1 cellular context compared by ENCODE assay signal in genomic region chr12:128914908-128915563, GRCh38.
A peak's percentile ranks its signal among the peaks of the same experiment; 100 is the strongest.
TF ChIP-seq lines count a peak whose summit lies in the region.

No MANE protein-coding gene starts in this region.

TF ChIP-seq in GM12878, 131 proteins besides CTCF, POLR2A, EP300 and RAD21 (continued from another document):
- TF ChIP-seq, protein P1, sequence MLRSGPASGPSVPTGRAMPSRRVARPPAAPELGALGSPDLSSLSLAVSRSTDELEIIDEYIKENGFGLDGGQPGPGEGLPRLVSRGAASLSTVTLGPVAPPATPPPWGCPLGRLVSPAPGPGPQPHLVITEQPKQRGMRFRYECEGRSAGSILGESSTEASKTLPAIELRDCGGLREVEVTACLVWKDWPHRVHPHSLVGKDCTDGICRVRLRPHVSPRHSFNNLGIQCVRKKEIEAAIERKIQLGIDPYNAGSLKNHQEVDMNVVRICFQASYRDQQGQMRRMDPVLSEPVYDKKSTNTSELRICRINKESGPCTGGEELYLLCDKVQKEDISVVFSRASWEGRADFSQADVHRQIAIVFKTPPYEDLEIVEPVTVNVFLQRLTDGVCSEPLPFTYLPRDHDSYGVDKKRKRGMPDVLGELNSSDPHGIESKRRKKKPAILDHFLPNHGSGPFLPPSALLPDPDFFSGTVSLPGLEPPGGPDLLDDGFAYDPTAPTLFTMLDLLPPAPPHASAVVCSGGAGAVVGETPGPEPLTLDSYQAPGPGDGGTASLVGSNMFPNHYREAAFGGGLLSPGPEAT (IDR thresholded peaks at IDR 0.05; ENCODE audit: low read depth), result peak; percentile 95
- peak; percentile 16; the same call in 1 of the 2 replicates for TF ChIP-seq SMC3 (IDR thresholded peaks at IDR 0.05; ENCODE audit: borderline replicate concordance, low read length)
- TF ChIP-seq MEF2A (IDR thresholded peaks at IDR 0.05; ENCODE audit: insufficient read depth, low read depth, low read length), result peak; percentile 61
- TF ChIP-seq NFXL1 (IDR thresholded peaks at IDR 0.05; ENCODE audit: borderline replicate concordance), result no peak
- TF ChIP-seq RELA (IDR thresholded peaks at IDR 0.05; ENCODE audit: borderline replicate concordance, partially characterized antibody), result no peak
- TF ChIP-seq ZNF24 (IDR thresholded peaks at IDR 0.05), result peak; percentile 94
- TF ChIP-seq SMAD1 (IDR thresholded peaks at IDR 0.05; ENCODE audit: low read depth, partially characterized antibody), result no peak
- TF ChIP-seq SUZ12 (IDR thresholded peaks at IDR 0.05; ENCODE audit: unreplicated experiment), result no peak
- no peak for TF ChIP-seq NR2C2 (IDR thresholded peaks at IDR 0.05; ENCODE audit: borderline replicate concordance, control insufficient read depth, insufficient read length, low read depth)
- TF ChIP-seq USF1 (IDR thresholded peaks at IDR 0.05; ENCODE audit: borderline replicate concordance, extremely low read length, insufficient read depth, low read depth, low read length), result no peak
- TF ChIP-seq, protein P2, sequence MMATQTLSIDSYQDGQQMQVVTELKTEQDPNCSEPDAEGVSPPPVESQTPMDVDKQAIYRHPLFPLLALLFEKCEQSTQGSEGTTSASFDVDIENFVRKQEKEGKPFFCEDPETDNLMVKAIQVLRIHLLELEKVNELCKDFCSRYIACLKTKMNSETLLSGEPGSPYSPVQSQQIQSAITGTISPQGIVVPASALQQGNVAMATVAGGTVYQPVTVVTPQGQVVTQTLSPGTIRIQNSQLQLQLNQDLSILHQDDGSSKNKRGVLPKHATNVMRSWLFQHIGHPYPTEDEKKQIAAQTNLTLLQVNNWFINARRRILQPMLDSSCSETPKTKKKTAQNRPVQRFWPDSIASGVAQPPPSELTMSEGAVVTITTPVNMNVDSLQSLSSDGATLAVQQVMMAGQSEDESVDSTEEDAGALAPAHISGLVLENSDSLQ (IDR thresholded peaks at IDR 0.05), result peak; percentile 89
- peak; percentile 93 for TF ChIP-seq CREM (IDR thresholded peaks at IDR 0.05; ENCODE audit: low read depth)
- 0 out of 2 replicates have a peak, but pooled peaks have one; percentile 39 for TF ChIP-seq HDGF (IDR thresholded peaks at IDR 0.05)
- TF ChIP-seq DPF2 (IDR thresholded peaks at IDR 0.05), result peak; percentile 95
- TF ChIP-seq IRF4 (IDR thresholded peaks at IDR 0.05; ENCODE audit: low read depth, low read length), result peak; percentile 72; the same call in 1 of the 2 replicates
- no peak; the same call in 1 of the 2 replicates for TF ChIP-seq JUND (IDR thresholded peaks at IDR 0.05; ENCODE audit: low read depth, low read length)
- TF ChIP-seq, protein P3, sequence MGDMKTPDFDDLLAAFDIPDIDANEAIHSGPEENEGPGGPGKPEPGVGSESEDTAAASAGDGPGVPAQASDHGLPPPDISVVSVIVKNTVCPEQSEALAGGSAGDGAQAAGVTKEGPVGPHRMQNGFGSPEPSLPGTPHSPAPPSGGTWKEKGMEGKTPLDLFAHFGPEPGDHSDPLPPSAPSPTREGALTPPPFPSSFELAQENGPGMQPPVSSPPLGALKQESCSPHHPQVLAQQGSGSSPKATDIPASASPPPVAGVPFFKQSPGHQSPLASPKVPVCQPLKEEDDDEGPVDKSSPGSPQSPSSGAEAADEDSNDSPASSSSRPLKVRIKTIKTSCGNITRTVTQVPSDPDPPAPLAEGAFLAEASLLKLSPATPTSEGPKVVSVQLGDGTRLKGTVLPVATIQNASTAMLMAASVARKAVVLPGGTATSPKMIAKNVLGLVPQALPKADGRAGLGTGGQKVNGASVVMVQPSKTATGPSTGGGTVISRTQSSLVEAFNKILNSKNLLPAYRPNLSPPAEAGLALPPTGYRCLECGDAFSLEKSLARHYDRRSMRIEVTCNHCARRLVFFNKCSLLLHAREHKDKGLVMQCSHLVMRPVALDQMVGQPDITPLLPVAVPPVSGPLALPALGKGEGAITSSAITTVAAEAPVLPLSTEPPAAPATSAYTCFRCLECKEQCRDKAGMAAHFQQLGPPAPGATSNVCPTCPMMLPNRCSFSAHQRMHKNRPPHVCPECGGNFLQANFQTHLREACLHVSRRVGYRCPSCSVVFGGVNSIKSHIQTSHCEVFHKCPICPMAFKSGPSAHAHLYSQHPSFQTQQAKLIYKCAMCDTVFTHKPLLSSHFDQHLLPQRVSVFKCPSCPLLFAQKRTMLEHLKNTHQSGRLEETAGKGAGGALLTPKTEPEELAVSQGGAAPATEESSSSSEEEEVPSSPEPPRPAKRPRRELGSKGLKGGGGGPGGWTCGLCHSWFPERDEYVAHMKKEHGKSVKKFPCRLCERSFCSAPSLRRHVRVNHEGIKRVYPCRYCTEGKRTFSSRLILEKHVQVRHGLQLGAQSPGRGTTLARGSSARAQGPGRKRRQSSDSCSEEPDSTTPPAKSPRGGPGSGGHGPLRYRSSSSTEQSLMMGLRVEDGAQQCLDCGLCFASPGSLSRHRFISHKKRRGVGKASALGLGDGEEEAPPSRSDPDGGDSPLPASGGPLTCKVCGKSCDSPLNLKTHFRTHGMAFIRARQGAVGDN (IDR thresholded peaks at IDR 0.05), result peak; percentile 81
- TF ChIP-seq WRNIP1 (IDR thresholded peaks at IDR 0.05; ENCODE audit: borderline replicate concordance, low read depth, low read length), result 0 out of 2 replicates have a peak, but pooled peaks have one; percentile 31
- no peak for TF ChIP-seq ZBTB40 (IDR thresholded peaks at IDR 0.05; ENCODE audit: borderline replicate concordance)
- peak; percentile 99 for TF ChIP-seq SKIL (IDR thresholded peaks at IDR 0.05; ENCODE audit: low read depth, poor library complexity, severe bottlenecking)
- TF ChIP-seq CBFB (IDR thresholded peaks at IDR 0.05; ENCODE audit: low read depth), result peak; percentile 88
- TF ChIP-seq MYC (IDR thresholded peaks at IDR 0.05; ENCODE audit: insufficient read depth, insufficient read length, insufficient replicate concordance, low read length, severe bottlenecking), result no peak
- TF ChIP-seq, protein P4, sequence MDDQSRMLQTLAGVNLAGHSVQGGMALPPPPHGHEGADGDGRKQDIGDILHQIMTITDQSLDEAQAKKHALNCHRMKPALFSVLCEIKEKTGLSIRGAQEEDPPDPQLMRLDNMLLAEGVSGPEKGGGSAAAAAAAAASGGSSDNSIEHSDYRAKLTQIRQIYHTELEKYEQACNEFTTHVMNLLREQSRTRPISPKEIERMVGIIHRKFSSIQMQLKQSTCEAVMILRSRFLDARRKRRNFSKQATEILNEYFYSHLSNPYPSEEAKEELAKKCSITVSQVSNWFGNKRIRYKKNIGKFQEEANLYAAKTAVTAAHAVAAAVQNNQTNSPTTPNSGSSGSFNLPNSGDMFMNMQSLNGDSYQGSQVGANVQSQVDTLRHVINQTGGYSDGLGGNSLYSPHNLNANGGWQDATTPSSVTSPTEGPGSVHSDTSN (IDR thresholded peaks at IDR 0.05; ENCODE audit: insufficient replicate concordance, low read depth, low read length), result peak; percentile 77
- peak; percentile 80 for TF ChIP-seq BMI1 (IDR thresholded peaks at IDR 0.05; ENCODE audit: borderline replicate concordance)
- no peak for TF ChIP-seq CHD1 (IDR thresholded peaks at IDR 0.05; ENCODE audit: low read depth, low read length)
- TF ChIP-seq ATF3 (IDR thresholded peaks at IDR 0.05; ENCODE audit: borderline replicate concordance, extremely low read depth, low read depth, low read length), result no peak
- TF ChIP-seq, protein P5, sequence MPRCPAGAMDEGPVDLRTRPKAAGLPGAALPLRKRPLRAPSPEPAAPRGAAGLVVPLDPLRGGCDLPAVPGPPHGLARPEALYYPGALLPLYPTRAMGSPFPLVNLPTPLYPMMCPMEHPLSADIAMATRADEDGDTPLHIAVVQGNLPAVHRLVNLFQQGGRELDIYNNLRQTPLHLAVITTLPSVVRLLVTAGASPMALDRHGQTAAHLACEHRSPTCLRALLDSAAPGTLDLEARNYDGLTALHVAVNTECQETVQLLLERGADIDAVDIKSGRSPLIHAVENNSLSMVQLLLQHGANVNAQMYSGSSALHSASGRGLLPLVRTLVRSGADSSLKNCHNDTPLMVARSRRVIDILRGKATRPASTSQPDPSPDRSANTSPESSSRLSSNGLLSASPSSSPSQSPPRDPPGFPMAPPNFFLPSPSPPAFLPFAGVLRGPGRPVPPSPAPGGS (IDR thresholded peaks at IDR 0.05; ENCODE audit: borderline replicate concordance, insufficient read depth, low read depth, low read length, poor library complexity, severe bottlenecking), result peak; percentile 46
- TF ChIP-seq TAF1 (IDR thresholded peaks at IDR 0.05; ENCODE audit: borderline replicate concordance, low read depth, low read length), result no peak
- no peak for TF ChIP-seq TARDBP (IDR thresholded peaks at IDR 0.05; ENCODE audit: borderline replicate concordance)
- TF ChIP-seq FOXM1 (IDR thresholded peaks at IDR 0.05; ENCODE audit: low read depth, low read length), result 0 out of 2 replicates have a peak, but pooled peaks have one; percentile 59
- TF ChIP-seq ZNF622 (IDR thresholded peaks at IDR 0.05), result no peak
- TF ChIP-seq ETV6 (conservative IDR thresholded peaks at IDR 0.05 in 1 of 2, IDR thresholded peaks at IDR 0.05 in 1 of 2; ENCODE audit: borderline replicate concordance in 1 of 2, low read depth in 1 of 2), result peak in 1 of 2 experiments; percentile 88; a peak in 2 of 4 replicates
- TF ChIP-seq CEBPB (IDR thresholded peaks at IDR 0.05; ENCODE audit: borderline replicate concordance in 1 of 2, low read depth in 2 of 2, low read length in 2 of 2), result no peak
- no peak for TF ChIP-seq ZZZ3 (IDR thresholded peaks at IDR 0.05; ENCODE audit: control insufficient read depth, insufficient read length, low read depth)
- 0 out of 2 replicates have a peak, but pooled peaks have one; percentile 13 for TF ChIP-seq TCF7 (IDR thresholded peaks at IDR 0.05; ENCODE audit: borderline replicate concordance)
- TF ChIP-seq NBN (IDR thresholded peaks at IDR 0.05), result peak; percentile 84
- TF ChIP-seq IKZF1 (conservative IDR thresholded peaks at IDR 0.05), result peak; percentile 99
- TF ChIP-seq TBL1XR1 (IDR thresholded peaks at IDR 0.05; ENCODE audit: low read depth, low read length), result peak; percentile 64; the same call in 1 of the 2 replicates
